8 cellular contexts compared by ENCODE assay signal in genomic region chr3:170419301-170420087, GRCh38. TPM values are rescaled to one million over a fixed set of nuclear protein-coding genes. Genes with fewer than 3 reads are reported as not detected.
DNase-seq lines count a peak whose midpoint lies in the region; ATAC-seq, FAIRE-seq and TF ChIP-seq lines count a peak whose summit lies in the region.

No MANE protein-coding gene starts in this region.

- no peaks in the 10 kb centered on the region for H3K36me3 Mint-ChIP-seq in MCF 10A (ENCODE audit: insufficient read depth, unreplicated experiment)
- peaks cover 2% of the 10 kb centered on the region for H3K36me3 Mint-ChIP-seq in activated CD4-positive, alpha-beta memory T cell treated with anti-CD3 and anti-CD28 coated beads, Interleukin-2, amount 10 ng/mL, durations not matched to agents 7 days and 5 days (ENCODE audit: low read depth)

- H3K4me3 ChIP-seq in breast epithelium (peak overlapping the region; percentile 49 to 89 (median 69)), endothelial cell of umbilical vein (replicated peaks in 1 of 3; ENCODE audit: insufficient read depth in 1 of 3, low read depth in 1 of 3, low read length in 3 of 3) (peak overlapping the region; percentile 55 to 86 (median 65)), mesodermal cell (ENCODE audit: extremely low read depth, insufficient read depth, low read length, poor library complexity, severe bottlenecking) (peak overlapping the region; percentile 29), upper lobe of right lung (peak overlapping the region; percentile 53)

- H3K36me3 ChIP-seq in breast epithelium (no peaks in the 10 kb centered on the region), endothelial cell of umbilical vein (ENCODE audit: control insufficient read depth in 2 of 2, extremely low read depth in 1 of 2, insufficient read depth in 2 of 2, low read length in 2 of 2) (no peaks in the 10 kb centered on the region), mesodermal cell (ENCODE audit: control insufficient read depth, insufficient read depth, low read length) (no peaks in the 10 kb centered on the region), upper lobe of right lung (no peaks in the 10 kb centered on the region)

- no peaks in the 10 kb centered on the region for H3K27me3 Mint-ChIP-seq in MCF 10A (ENCODE audit: insufficient read depth, unreplicated experiment)
- peaks cover 45% of the 10 kb centered on the region for H3K27me3 Mint-ChIP-seq in activated CD4-positive, alpha-beta memory T cell treated with anti-CD3 and anti-CD28 coated beads, Interleukin-2, amount 10 ng/mL, durations not matched to agents 7 days and 5 days

- POLR2A ChIA-PET in MCF 10A (lab: Yijun Ruan, JAX) (no interaction called here), endothelial cell of umbilical vein (lab: Charles Lee) (interaction anchor here (0.6 kb wide), 1 partner anchor 19 kb away, joined by 3 read pairs; no protein-coding TSS in a partner anchor)
- POLR2A ChIA-PET in activated CD4-positive, alpha-beta memory T cell treated with anti-CD3 and anti-CD28 coated beads, Interleukin-2, amount 10 ng/mL, durations not matched to agents 7 days and 5 days (lab: Charles Lee), result no interaction called here

- H4K20me1 ChIP-seq in endothelial cell of umbilical vein (replicated peaks; ENCODE audit: control insufficient read depth, extremely low read depth, insufficient read depth, low read length), result no peaks in the 10 kb centered on the region

- intact Hi-C loops in breast epithelium (cut with DNase I; ENCODE audit: low total_unique reads), result no loop called here
- intact Hi-C loops in MCF 10A (cut with micrococcal nuclease), result no loop called here
- intact Hi-C loops in endothelial cell of umbilical vein (cut with micrococcal nuclease), result loop anchor here (1.0 to 2.0 kb wide), 4 partner anchors 103 to 390 kb away; no protein-coding TSS in a partner anchor
- intact Hi-C loops in upper lobe of right lung (cut with DNase I), result loop anchor here (5.0 kb wide), 1 partner anchor 393 kb away; no protein-coding TSS in a partner anchor

- DNase-seq in breast epithelium (ENCODE audit: low spot score in 2 of 2), result peak in 1 of 2 donors; percentile 57
- no peak for DNase-seq in MCF 10A (ENCODE audit: unreplicated experiment)
- peak; percentile 49 for DNase-seq in endothelial cell of umbilical vein (ENCODE audit: low read depth, low spot score)
- DNase-seq in upper lobe of right lung, result no peak
- DNase-seq in activated CD4-positive, alpha-beta memory T cell treated with anti-CD3 and anti-CD28 coated beads, Interleukin-2, amount 10 ng/mL, durations not matched to agents 7 days and 5 days, result no peak
- no peak for DNase-seq in NCI-H2107 (lab: John Stamatoyannopoulos, UW)

- no peak overlapping the region for H3K27ac Mint-ChIP-seq in MCF 10A (ENCODE audit: low read depth, unreplicated experiment)
- no peak overlapping the region for H3K27ac Mint-ChIP-seq in activated CD4-positive, alpha-beta memory T cell treated with anti-CD3 and anti-CD28 coated beads, Interleukin-2, amount 10 ng/mL, durations not matched to agents 7 days and 5 days

- peaks cover 3% of the 10 kb centered on the region for H3K4me1 Mint-ChIP-seq in MCF 10A (ENCODE audit: insufficient read depth, unreplicated experiment)
- H3K4me1 Mint-ChIP-seq in activated CD4-positive, alpha-beta memory T cell treated with anti-CD3 and anti-CD28 coated beads, Interleukin-2, amount 10 ng/mL, durations not matched to agents 7 days and 5 days, result peaks cover 12% of the 10 kb centered on the region

- peak overlapping the region; percentile 83 for H3K4me2 ChIP-seq in endothelial cell of umbilical vein (ENCODE audit: insufficient read depth, low read length)

- no TSS peak for BruUV-seq in MCF 10A (replicated peaks; lab: Mats Ljungman, UMichigan)
- no TSS peak for BruUV-seq in endothelial cell of umbilical vein (replicated peaks; lab: Mats Ljungman, UMichigan)

- FAIRE-seq in endothelial cell of umbilical vein (lab: Jason Lieb, UNC), result no peak

- H3K27me3 ChIP-seq in breast epithelium (no peaks in the 10 kb centered on the region), endothelial cell of umbilical vein (ENCODE audit: control insufficient read depth in 2 of 2, insufficient read depth in 2 of 2, low read length in 2 of 2) (no peaks in the 10 kb centered on the region), upper lobe of right lung (peaks cover 18% of the 10 kb centered on the region)

- no peak overlapping the region for H3K4me3 Mint-ChIP-seq in MCF 10A (ENCODE audit: unreplicated experiment)
- no peak overlapping the region for H3K4me3 Mint-ChIP-seq in activated CD4-positive, alpha-beta memory T cell treated with anti-CD3 and anti-CD28 coated beads, Interleukin-2, amount 10 ng/mL, durations not matched to agents 7 days and 5 days

- CTCF ChIA-PET in MCF 10A (lab: Yijun Ruan, JAX) (interaction anchor here (2.0 to 15.5 kb wide), 3 partner anchors 77 to 429 kb away, joined by 7 to 435 read pairs (median 85); no protein-coding TSS in a partner anchor), endothelial cell of umbilical vein (lab: Charles Lee) (interaction anchor here (1.0 to 11.4 kb wide), 4 partner anchors 11 to 451 kb away, joined by 3 to 525 read pairs (median 4); partner anchors contain the start of gene RPL22L1)
- CTCF ChIA-PET in activated CD4-positive, alpha-beta memory T cell treated with anti-CD3 and anti-CD28 coated beads, Interleukin-2, amount 10 ng/mL, durations not matched to agents 7 days and 5 days (lab: Charles Lee), result no interaction called here

- peak overlapping the region; percentile 89 for H3K9ac ChIP-seq in endothelial cell of umbilical vein (replicated peaks; ENCODE audit: extremely low read depth, insufficient read depth, low read length)

- peaks cover 62% of the 10 kb centered on the region for H3K79me2 ChIP-seq in endothelial cell of umbilical vein (ENCODE audit: control insufficient read depth, insufficient read depth, low read length)

- H3K9me1 ChIP-seq in endothelial cell of umbilical vein (replicated peaks; ENCODE audit: control insufficient read depth, extremely low read depth, insufficient read depth, low read length), result no peaks in the 10 kb centered on the region

- 16 to 20% methylated on average over 62 to 67 of the region's 69 CpGs for WGBS in mesodermal cell (ENCODE audit: insufficient coverage in 2 of 2), 2 experiments

- peak overlapping the region; percentile 37 for H2AFZ ChIP-seq in endothelial cell of umbilical vein (ENCODE audit: low read depth, low read length)

- TF ChIP-seq CTCF in breast epithelium (IDR thresholded peaks at IDR 0.05) (no peak), MCF 10A (IDR thresholded peaks at IDR 0.05; ENCODE audit: unreplicated experiment) (no peak), endothelial cell of umbilical vein (IDR thresholded peaks at IDR 0.05; ENCODE audit: extremely low read depth in 1 of 2, insufficient read depth in 1 of 2, low read depth in 1 of 2, low read length in 2 of 2) (no peak), upper lobe of right lung (IDR thresholded peaks at IDR 0.05) (no peak)

- H3K27ac ChIP-seq in breast epithelium (peak overlapping the region; percentile 93), endothelial cell of umbilical vein (ENCODE audit: insufficient read depth, low read depth, low read length) (peak overlapping the region; percentile 84), mesodermal cell (ENCODE audit: low read depth, low read length, severe bottlenecking) (no peak overlapping the region), upper lobe of right lung (peak overlapping the region; percentile 75)

- H3K9me3 ChIP-seq in breast epithelium (no peaks in the 10 kb centered on the region), endothelial cell of umbilical vein (replicated peaks; ENCODE audit: control insufficient read depth, insufficient read depth, low read length) (no peaks in the 10 kb centered on the region), mesodermal cell (ENCODE audit: control insufficient read depth, low read length) (no peaks in the 10 kb centered on the region), upper lobe of right lung (no peaks in the 10 kb centered on the region)

- peaks cover 0 to 4% of the 10 kb centered on the region in 2 donors for H3K4me1 ChIP-seq in breast epithelium
- H3K4me1 ChIP-seq in endothelial cell of umbilical vein (ENCODE audit: control insufficient read depth, extremely low read depth, insufficient read depth, low read length), result peaks cover 36% of the 10 kb centered on the region
- peaks cover 10% of the 10 kb centered on the region for H3K4me1 ChIP-seq in mesodermal cell (ENCODE audit: control insufficient read depth, insufficient read depth, low read length, poor library complexity, severe bottlenecking)
- peaks cover 14% of the 10 kb centered on the region for H3K4me1 ChIP-seq in upper lobe of right lung

- no peak for TF ChIP-seq POLR2A in breast epithelium (IDR thresholded peaks at IDR 0.05)
- no peak for TF ChIP-seq POLR2A in endothelial cell of umbilical vein (IDR thresholded peaks at IDR 0.05; ENCODE audit: low read depth, low read length)

- ATAC-seq in upper lobe of right lung, result peak; percentile 56
- ATAC-seq in HG02884 (IDR thresholded peaks at IDR 0.05; ENCODE audit: unreplicated experiment), result no peak

- no peaks in the 10 kb centered on the region for H3K9me3 Mint-ChIP-seq in MCF 10A (ENCODE audit: unreplicated experiment)
- no peaks in the 10 kb centered on the region for H3K9me3 Mint-ChIP-seq in activated CD4-positive, alpha-beta memory T cell treated with anti-CD3 and anti-CD28 coated beads, Interleukin-2, amount 10 ng/mL, durations not matched to agents 7 days and 5 days

- dilution Hi-C loops in endothelial cell of umbilical vein (cut with MboI; ENCODE audit: extremely low pct_ligation_motif_present, low sequenced_read_pairs), result no loop called here

TF ChIP-seq in endothelial cell of umbilical vein, 7 proteins besides CTCF, POLR2A, EP300 and RAD21 (continues in another document):
- TF ChIP-seq MYC (IDR thresholded peaks at IDR 0.05; ENCODE audit: low read depth, low read length), result no peak
- no peak for TF ChIP-seq EZH2 (IDR thresholded peaks at IDR 0.05; ENCODE audit: borderline replicate concordance, low read depth, low read length, severe bottlenecking)
- TF ChIP-seq FOS (IDR thresholded peaks at IDR 0.05; ENCODE audit: borderline replicate concordance, insufficient read depth, low read length), result no peak

RNA-seq across cellular contexts. Expression of gene CLDN11, which starts 0.8 kb away (rescaled TPM):
- 10 to 100 TPM in 2 of 3 donors, 1 to 10 TPM in 1; 8.2 to 48.4 (median 28.8) TPM for total RNA-seq in breast epithelium
- total RNA-seq in MCF 10A (2022), result not detected in 2 replicates
- total RNA-seq in endothelial cell of umbilical vein, result 344 and 395 TPM in 2 replicates
- 147 and 178 TPM in 2 replicates for polyA plus RNA-seq in endothelial cell of umbilical vein
- polyA plus RNA-seq in endothelial cell of umbilical vein (2011; cell fraction: cytosol; rRNA removed), result 142 and 185 TPM in 2 replicates
- polyA plus RNA-seq in endothelial cell of umbilical vein (2011; cell fraction: nucleus; rRNA removed), result 63.2 and 65.1 TPM in 2 replicates
- 84.8 and 369 TPM in 2 replicates for polyA plus RNA-seq in endothelial cell of umbilical vein (2012)
- polyA minus RNA-seq in endothelial cell of umbilical vein, result 90.8 and 139 TPM in 2 replicates
- polyA minus RNA-seq in endothelial cell of umbilical vein (2011; cell fraction: cytosol; rRNA and poly(A)+ RNA removed), result not detected
- 35.4 and 38.8 TPM in 2 replicates for polyA minus RNA-seq in endothelial cell of umbilical vein (2011; cell fraction: nucleus; rRNA and poly(A)+ RNA removed)
- polyA plus RNA-seq in mesodermal cell (2013, experiment 1 of 2), result 7.4 TPM
- 3.9 TPM for polyA plus RNA-seq in mesodermal cell (2013, experiment 2 of 2)
- total RNA-seq in upper lobe of right lung, result 11.7 TPM
- not detected for total RNA-seq in activated CD4-positive, alpha-beta memory T cell treated with anti-CD3 and anti-CD28 coated beads, Interleukin-2, amount 10 ng/mL, durations not matched to agents 7 days and 5 days

Comparison
In these comparisons a context has a peak if more than half of its experiments do, and no peak if none do; other contexts are left out.
1. intact Hi-C loops: an anchor here in endothelial cell of umbilical vein (1.0 to 2.0 kb wide) and upper lobe of right lung (5.0 kb wide); none called in breast epithelium and MCF 10A.